11 cellular contexts compared by ENCODE assay signal in genomic region chr7:27106181-27106905, GRCh38. TPM values are rescaled to one million over a fixed set of nuclear protein-coding genes. Genes with fewer than 3 reads are reported as not detected.
A peak's percentile ranks its signal among the peaks of the same experiment; 100 is the strongest.
DNase-seq lines count a peak whose midpoint lies in the region; TF ChIP-seq lines count a peak whose summit lies in the region.
"Had no signal": no experiment of that assay in that cellular context is flagged by ENCODE, and none has a peak within 500 bp of the region (broad histone marks: within the 10 kb centered on the region; RNA-seq: fewer than 3 reads in every experiment).

No MANE protein-coding gene starts in this region.

- TF ChIP-seq POLR2A in Peyer's patch (IDR thresholded peaks at IDR 0.05) (no peak), esophagus muscularis mucosa (IDR thresholded peaks at IDR 0.05; ENCODE audit: low read depth) (peak; percentile 30)

- H3K27me3 ChIP-seq in Peyer's patch (no peaks in the 10 kb centered on the region), esophagus muscularis mucosa (peaks cover 0 to 3% (median 0%) of the 10 kb centered on the region in 4 donors), mucosa of stomach (ENCODE audit: control insufficient read depth, insufficient read depth, low read length) (no peaks in the 10 kb centered on the region)

- peak in 1 of 3 donors; percentile 62 for DNase-seq in Peyer's patch
- no peak for DNase-seq in esophagus muscularis mucosa (ENCODE audit: extremely low spot score)
- no peak for DNase-seq in type B pancreatic cell (ENCODE audit: extremely low spot score, unreplicated experiment)
- DNase-seq in putamen (ENCODE audit: low spot score), result no peak
- no peak for DNase-seq in RPMI8226
- DNase-seq in DMS 273 treated with DMSO at 0.1 percent for 48 hours (lab: John Stamatoyannopoulos, UW), result no peak
- DNase-seq: activated CD4-positive, alpha-beta T cell treated with anti-CD3 and anti-CD28 coated beads for 36 hours; PC-9; small intestine; stimulated activated naive CD8-positive, alpha-beta T cell treated with anti-CD3 and anti-CD28 coated beads, Interleukin-15, Interleukin-2, amounts not matched to agents 100 U/mL and 50 U/mL, for 24 hours had no signal

- intact Hi-C loops in esophagus muscularis mucosa (cut with DNase I), result no loop called here

- peak overlapping the region; percentile 83 for H3K9ac ChIP-seq in mucosa of stomach (ENCODE audit: low read length)

- TF ChIP-seq EP300 in esophagus muscularis mucosa (IDR thresholded peaks at IDR 0.05), result no peak

- peaks cover 61% of the 10 kb centered on the region for H3K4me1 Mint-ChIP-seq in type B pancreatic cell (ENCODE audit: unreplicated experiment)

- H3K4me3 Mint-ChIP-seq in type B pancreatic cell, result peak overlapping the region; percentile 97
- H3K4me3 Mint-ChIP-seq: activated CD4-positive, alpha-beta T cell treated with anti-CD3 and anti-CD28 coated beads for 36 hours had no signal

- 20% methylated on average over 20 of the region's 44 CpGs for WGBS in esophagus muscularis mucosa

- H3K27ac ChIP-seq in Peyer's patch (peak overlapping the region; percentile 59 to 93 (median 81)), esophagus muscularis mucosa (replicated peaks in 1 of 4) (peak overlapping the region; percentile 96 to 100 (median 99))
- H3K27ac ChIP-seq: PC-9 had no signal

- H3K36me3 ChIP-seq in Peyer's patch (no peaks in the 10 kb centered on the region), esophagus muscularis mucosa (no peaks in the 10 kb centered on the region), mucosa of stomach (ENCODE audit: control insufficient read depth, insufficient read depth, low read length) (no peaks in the 10 kb centered on the region)

- H3K4me3 ChIP-seq in Peyer's patch (peak overlapping the region; percentile 2 to 48 (median 24)), esophagus muscularis mucosa (peak overlapping the region; percentile 66 to 96 (median 84)), mucosa of stomach (ENCODE audit: low read length) (peak overlapping the region; percentile 33)
- H3K4me3 ChIP-seq: PC-9 had no signal

- H3K9me3 ChIP-seq in Peyer's patch (no peaks in the 10 kb centered on the region), esophagus muscularis mucosa (no peaks in the 10 kb centered on the region), mucosa of stomach (ENCODE audit: control insufficient read depth, low read length) (no peaks in the 10 kb centered on the region)

- H3K27me3 Mint-ChIP-seq in type B pancreatic cell, result peaks cover 67% of the 10 kb centered on the region

- peak overlapping the region; percentile 97 for H3K27ac Mint-ChIP-seq in type B pancreatic cell
- H3K27ac Mint-ChIP-seq: activated CD4-positive, alpha-beta T cell treated with anti-CD3 and anti-CD28 coated beads for 36 hours had no signal

- H3K4me1 ChIP-seq in Peyer's patch (peaks cover 0 to 34% (median 0%) of the 10 kb centered on the region in 4 donors), esophagus muscularis mucosa (peaks cover 38 to 91% (median 73%) of the 10 kb centered on the region in 4 donors), mucosa of stomach (ENCODE audit: control insufficient read depth, insufficient read depth, low read length) (peaks cover 53% of the 10 kb centered on the region)

- peaks cover 27% of the 10 kb centered on the region for H3K36me3 Mint-ChIP-seq in type B pancreatic cell

- TF ChIP-seq CTCF in Peyer's patch (IDR thresholded peaks at IDR 0.05) (no peak), esophagus muscularis mucosa (IDR thresholded peaks at IDR 0.05) (no peak), type B pancreatic cell (conservative IDR thresholded peaks at IDR 0.05) (no peak)

- no peaks in the 10 kb centered on the region for H3K9me3 Mint-ChIP-seq in type B pancreatic cell

RNA-seq across cellular contexts. Expression of gene HOXA2, which starts 3.9 kb away (rescaled TPM):
- 10 to 100 TPM in 1 of 4 donors, 1 to 10 TPM in 3; 4.7 to 24.8 (median 8.9) TPM for total RNA-seq in Peyer's patch
- 1 to 10 TPM; 3.3 to 5.4 (median 4.4) TPM for total RNA-seq in esophagus muscularis mucosa
- 7.7 and 26.8 TPM in 2 replicates for total RNA-seq in type B pancreatic cell (ENCODE audit: low replicate concordance)
- total RNA-seq: activated CD4-positive, alpha-beta T cell treated with anti-CD3 and anti-CD28 coated beads for 36 hours had no signal

RNA-seq across cellular contexts. Expression of gene HOXA1, which starts 10.5 kb away (rescaled TPM):
- total RNA-seq in Peyer's patch (1 to 10 TPM; 1.7 to 5.3 (median 1.9) TPM), esophagus muscularis mucosa (1 to 10 TPM in 1 of 4 donors, under 1 TPM in 3; 0.17 to 1.4 (median 0.56) TPM), type B pancreatic cell (ENCODE audit: low replicate concordance) (9.5 and 22.0 TPM in 2 replicates)

RNA-seq across cellular contexts. Expression of gene HOXA4, which starts 24.2 kb away (rescaled TPM):
- 10 to 100 TPM in 1 of 4 donors, 1 to 10 TPM in 3; 2.6 to 11.5 (median 5.9) TPM for total RNA-seq in Peyer's patch
- 10 to 100 TPM; 12.5 to 26.8 (median 18.1) TPM for total RNA-seq in esophagus muscularis mucosa
- total RNA-seq in type B pancreatic cell (ENCODE audit: low replicate concordance), result 28.5 and 37.6 TPM in 2 replicates
- total RNA-seq: PC-9 had no signal

RNA-seq across cellular contexts. Expression of gene HOXA5, which starts 37.1 kb away (rescaled TPM):
- 10 to 100 TPM in 3 of 4 donors, 1 to 10 TPM in 1; 8.3 to 24.3 (median 20.1) TPM for total RNA-seq in Peyer's patch
- 10 to 100 TPM in 3 of 4 donors, 1 to 10 TPM in 1; 7.8 to 24.8 (median 14.7) TPM for total RNA-seq in esophagus muscularis mucosa
- 55.0 and 77.7 TPM in 2 replicates for total RNA-seq in type B pancreatic cell (ENCODE audit: low replicate concordance)
- total RNA-seq: activated CD4-positive, alpha-beta T cell treated with anti-CD3 and anti-CD28 coated beads for 36 hours had no signal

RNA-seq across cellular contexts. Expression of gene HOXA6, which starts 41.2 kb away (rescaled TPM):
- 10 to 100 TPM; 18.7 to 45.0 (median 30.7) TPM for total RNA-seq in Peyer's patch
- total RNA-seq in esophagus muscularis mucosa, result under 1 TPM in 2 of 4 donors, not detected in 2; 0.66 to 0.92 TPM
- total RNA-seq in type B pancreatic cell (ENCODE audit: low replicate concordance), result 4.2 and 10.9 TPM in 2 replicates
- total RNA-seq: activated CD4-positive, alpha-beta T cell treated with anti-CD3 and anti-CD28 coated beads for 36 hours had no signal

Comparison
In these comparisons a context has a peak if more than half of its experiments do, and no peak if none do; other contexts are left out.
1. H3K4me3 ChIP-seq: peak in every context shown above with its lines; median percentile 84 in esophagus muscularis mucosa; 33 in mucosa of stomach; 24 in Peyer's patch.